ENCODE assay signal across 28 cellular contexts in genomic region chr3:172958565-172958964, GRCh38.
"Had no signal": no experiment of that assay in that cellular context is flagged by ENCODE, and none has a peak within 500 bp of the region (broad histone marks: within the 10 kb centered on the region; RNA-seq: fewer than 3 reads in every experiment).

No MANE protein-coding gene starts in this region.

- H3K36me3 Mint-ChIP-seq: naive thymus-derived CD4-positive, alpha-beta T cell had no signal

- H3K36me3 ChIP-seq: esophagus squamous epithelium, gastrocnemius medialis, heart right ventricle, left lung, lower lobe of right lung had no signal

- H3K27me3 Mint-ChIP-seq: effector memory CD8-positive, alpha-beta T cell; naive thymus-derived CD4-positive, alpha-beta T cell had no signal

- H3K4me3 ChIP-seq: coronary artery, dorsolateral prefrontal cortex, esophagus squamous epithelium, gastrocnemius medialis, heart right ventricle, left lung, lower lobe of right lung had no signal

- H3K4me1 ChIP-seq: esophagus squamous epithelium, gastrocnemius medialis, heart right ventricle, left lung, lower lobe of right lung had no signal

- FAIRE-seq: colon, endometrium, islet of Langerhans, keratinocyte had no signal

- H3K27ac ChIP-seq: coronary artery, dorsolateral prefrontal cortex, epithelial cell of prostate, esophagus squamous epithelium, gastrocnemius medialis, heart right ventricle, left lung, lower lobe of right lung had no signal

- ATAC-seq: effector memory CD8-positive, alpha-beta T cell; esophagus mucosa; gastrocnemius medialis; heart right ventricle; left cardiac atrium; left lung; left ventricle myocardium superior; lower lobe of right lung; naive thymus-derived CD4-positive, alpha-beta T cell had no signal

- H3K9me3 Mint-ChIP-seq: endodermal cell had no signal

- H3K4me3 Mint-ChIP-seq: effector memory CD8-positive, alpha-beta T cell; endodermal cell; naive thymus-derived CD4-positive, alpha-beta T cell had no signal

- H3K4me1 Mint-ChIP-seq: endodermal cell; naive thymus-derived CD4-positive, alpha-beta T cell had no signal

- H3K27me3 ChIP-seq: dorsolateral prefrontal cortex, esophagus squamous epithelium, gastrocnemius medialis, heart right ventricle, left lung had no signal

- H3K27ac Mint-ChIP-seq: effector memory CD8-positive, alpha-beta T cell; endodermal cell; naive thymus-derived CD4-positive, alpha-beta T cell had no signal

- DNase-seq: dermis blood vessel endothelial cell; dorsolateral prefrontal cortex; effector CD4-positive, alpha-beta T cell; effector memory CD8-positive, alpha-beta T cell; endodermal cell; erythroblast; esophagus squamous epithelium; foreskin fibroblast; foreskin melanocyte; gastrocnemius medialis; glutamatergic neuron; head of caudate nucleus; heart right ventricle; hippocampal formation; left cardiac atrium; left ventricle myocardium superior; lower lobe of right lung; mesendoderm; midbrain; naive thymus-derived CD4-positive, alpha-beta T cell had no signal

- H3K9me3 ChIP-seq: esophagus squamous epithelium, gastrocnemius medialis, heart right ventricle, left lung, lower lobe of right lung had no signal
